ENCODE assay signal across 23 cellular contexts in the genomic region with DNA sequence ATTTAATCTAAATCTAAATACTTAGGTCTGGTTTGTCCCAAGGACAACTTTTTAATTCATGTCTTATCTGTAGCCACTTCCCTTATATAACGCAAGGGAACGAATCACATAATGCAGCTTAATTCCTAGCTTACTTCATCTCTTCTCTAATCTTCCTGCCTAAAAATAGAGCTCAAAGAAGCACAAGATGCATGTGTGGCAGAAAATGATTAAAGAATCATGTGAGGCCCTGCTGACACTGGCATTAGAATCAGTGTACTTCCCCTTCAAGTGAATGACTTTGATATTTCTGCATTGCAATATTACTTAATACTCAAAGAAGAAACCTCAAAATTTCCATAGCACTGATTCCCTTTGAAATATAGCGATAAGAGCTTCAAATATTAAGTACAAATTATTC.
A peak's percentile ranks its signal among the peaks of the same experiment; 100 is the strongest.
DNase-seq lines count a peak whose midpoint lies in the region; ATAC-seq and TF ChIP-seq lines count a peak whose summit lies in the region.
"Had no signal": no experiment of that assay in that cellular context is flagged by ENCODE, and none has a peak within 500 bp of the region (broad histone marks: within the 10 kb centered on the region; RNA-seq: fewer than 3 reads in every experiment).

No MANE protein-coding gene starts in this region.

- no peak for TF ChIP-seq EP300 in esophagus muscularis mucosa (IDR thresholded peaks at IDR 0.05)

- H3K9me3 Mint-ChIP-seq in activated naive CD8-positive, alpha-beta T cell treated with anti-CD3 and anti-CD28 coated beads for 36 hours: peaks cover 3% of the 10 kb centered on the region

- ATAC-seq in Right ventricle myocardium inferior (peak; percentile 46), HG03280 (IDR thresholded peaks at IDR 0.05; ENCODE audit: unreplicated experiment) (no peak), HG03159 (IDR thresholded peaks at IDR 0.05; ENCODE audit: unreplicated experiment) (no peak)
- ATAC-seq: CD8-positive, alpha-beta T cell; HCT116; Panc1 had no signal

- no peak for DNase-seq in Right ventricle myocardium inferior (ENCODE audit: missing footprints)
- DNase-seq in cardiac septum (ENCODE audit: low spot score): no peak
- peak; percentile 10 for DNase-seq in epidermal melanocyte (ENCODE audit: insufficient read length, low spot score)
- DNase-seq in left ventricle myocardium inferior: no peak
- DNase-seq in esophagus muscularis mucosa (ENCODE audit: extremely low spot score): no peak
- no peak for DNase-seq in activated naive CD8-positive, alpha-beta T cell treated with anti-CD3 and anti-CD28 coated beads for 36 hours
- DNase-seq: AML-193; C1 segment of cervical spinal cord; Calu3; CD8-positive, alpha-beta T cell; DMS79; Kasumi-1; NCI-H1092 treated with DMSO at 0.1 percent for 48 hours; NCI-H1436 treated with DMSO at 0.1 percent for 48 hours; NCI-H1930; NCI-H226; NCI-H510A treated with DMSO at 0.1 percent for 48 hours; NCI-H748 treated with DMSO at 0.1 percent for 48 hours had no signal

- no peaks in the 10 kb centered on the region for H3K27me3 Mint-ChIP-seq in activated naive CD8-positive, alpha-beta T cell treated with anti-CD3 and anti-CD28 coated beads for 36 hours

- H3K27me3 ChIP-seq in left ventricle myocardium inferior (ENCODE audit: low read depth) (no peaks in the 10 kb centered on the region), esophagus muscularis mucosa (no peaks in the 10 kb centered on the region)
- H3K27me3 ChIP-seq: SJSA1 had no signal

- no peak overlapping the region for H3K4me3 Mint-ChIP-seq in activated naive CD8-positive, alpha-beta T cell treated with anti-CD3 and anti-CD28 coated beads for 36 hours
- H3K4me3 Mint-ChIP-seq: CD8-positive, alpha-beta T cell had no signal

- H3K27ac ChIP-seq in left ventricle myocardium inferior (replicated peaks): peak overlapping the region; percentile 77
- H3K27ac ChIP-seq in esophagus muscularis mucosa (replicated peaks in 1 of 4): no peak overlapping the region
- H3K27ac ChIP-seq: SJSA1 had no signal

- H3K27ac Mint-ChIP-seq in activated naive CD8-positive, alpha-beta T cell treated with anti-CD3 and anti-CD28 coated beads for 36 hours: no peak overlapping the region
- H3K27ac Mint-ChIP-seq: CD8-positive, alpha-beta T cell had no signal

- 75% methylated on average over 3 of the region's 3 CpGs for WGBS in esophagus muscularis mucosa

- intact Hi-C loops in Right ventricle myocardium inferior (cut with DNase I): no loop called here
- intact Hi-C loops in cardiac septum (cut with DNase I): no loop called here
- intact Hi-C loops in left ventricle myocardium inferior (cut with micrococcal nuclease): no loop called here
- intact Hi-C loops in esophagus muscularis mucosa (cut with DNase I): no loop called here

- H3K36me3 Mint-ChIP-seq in activated naive CD8-positive, alpha-beta T cell treated with anti-CD3 and anti-CD28 coated beads for 36 hours: no peaks in the 10 kb centered on the region
- H3K36me3 Mint-ChIP-seq: CD8-positive, alpha-beta T cell had no signal

- TF ChIP-seq POLR2A in esophagus muscularis mucosa (IDR thresholded peaks at IDR 0.05; ENCODE audit: low read depth): no peak

- TF ChIP-seq CTCF in left ventricle myocardium inferior (IDR thresholded peaks at IDR 0.05; ENCODE audit: borderline replicate concordance) (no peak), esophagus muscularis mucosa (IDR thresholded peaks at IDR 0.05) (no peak)

- H3K36me3 ChIP-seq in left ventricle myocardium inferior (no peaks in the 10 kb centered on the region), esophagus muscularis mucosa (no peaks in the 10 kb centered on the region)
- H3K36me3 ChIP-seq: SJSA1 had no signal

- no peak overlapping the region for H3K4me3 ChIP-seq in left ventricle myocardium inferior
- no peak overlapping the region for H3K4me3 ChIP-seq in esophagus muscularis mucosa
- H3K4me3 ChIP-seq: SJSA1 had no signal

- H3K9me3 ChIP-seq in left ventricle myocardium inferior (replicated peaks): peaks cover 6% of the 10 kb centered on the region
- no peaks in the 10 kb centered on the region for H3K9me3 ChIP-seq in esophagus muscularis mucosa
- H3K9me3 ChIP-seq: SJSA1 had no signal

- H3K4me1 Mint-ChIP-seq in activated naive CD8-positive, alpha-beta T cell treated with anti-CD3 and anti-CD28 coated beads for 36 hours: no peaks in the 10 kb centered on the region

- H3K4me1 ChIP-seq in left ventricle myocardium inferior: peaks cover 13% of the 10 kb centered on the region
- H3K4me1 ChIP-seq in esophagus muscularis mucosa: no peaks in the 10 kb centered on the region
- H3K4me1 ChIP-seq: SJSA1 had no signal
